2 cellular contexts compared by ENCODE assay signal in the genomic region with DNA sequence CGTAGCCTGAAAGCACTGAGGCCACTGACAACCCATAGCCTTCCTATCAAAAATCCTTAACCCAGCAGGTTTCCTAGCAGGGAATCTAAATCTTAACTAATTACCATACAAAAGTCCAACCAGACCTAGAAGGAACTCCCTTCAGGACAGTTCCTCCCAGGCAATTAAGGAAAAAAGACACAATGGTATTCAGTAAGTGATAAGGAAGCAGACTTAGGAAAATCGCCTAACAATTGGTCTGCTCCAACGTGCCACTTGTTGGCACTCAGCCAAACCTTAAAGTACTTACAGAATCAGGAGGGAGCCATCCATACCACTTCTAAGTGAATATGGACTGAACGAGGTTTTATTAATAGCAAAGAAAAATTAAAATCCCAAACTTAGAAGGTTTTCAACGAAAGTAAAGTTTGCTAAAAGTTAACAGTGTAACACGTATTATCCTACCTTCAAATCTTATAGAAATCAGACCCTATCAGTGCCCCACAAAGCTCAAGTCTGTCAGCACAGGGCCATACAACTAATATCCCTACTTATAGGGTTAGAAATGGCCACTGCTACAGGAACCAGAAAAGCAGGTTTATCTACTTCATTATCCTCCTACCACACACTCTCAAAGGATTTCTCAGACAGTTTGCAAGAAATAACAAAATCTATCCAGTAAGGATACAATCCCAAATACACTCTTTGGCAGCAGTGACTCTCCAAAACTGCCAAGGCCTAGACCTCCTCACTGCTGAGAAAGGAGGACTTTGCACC.
TF ChIP-seq lines count a peak whose summit lies in the region.

No MANE protein-coding gene starts in this region.

TF ChIP-seq in GM23338, 12 proteins besides CTCF, POLR2A, EP300 and RAD21 (continues in another document):
- TF ChIP-seq, protein P1, sequence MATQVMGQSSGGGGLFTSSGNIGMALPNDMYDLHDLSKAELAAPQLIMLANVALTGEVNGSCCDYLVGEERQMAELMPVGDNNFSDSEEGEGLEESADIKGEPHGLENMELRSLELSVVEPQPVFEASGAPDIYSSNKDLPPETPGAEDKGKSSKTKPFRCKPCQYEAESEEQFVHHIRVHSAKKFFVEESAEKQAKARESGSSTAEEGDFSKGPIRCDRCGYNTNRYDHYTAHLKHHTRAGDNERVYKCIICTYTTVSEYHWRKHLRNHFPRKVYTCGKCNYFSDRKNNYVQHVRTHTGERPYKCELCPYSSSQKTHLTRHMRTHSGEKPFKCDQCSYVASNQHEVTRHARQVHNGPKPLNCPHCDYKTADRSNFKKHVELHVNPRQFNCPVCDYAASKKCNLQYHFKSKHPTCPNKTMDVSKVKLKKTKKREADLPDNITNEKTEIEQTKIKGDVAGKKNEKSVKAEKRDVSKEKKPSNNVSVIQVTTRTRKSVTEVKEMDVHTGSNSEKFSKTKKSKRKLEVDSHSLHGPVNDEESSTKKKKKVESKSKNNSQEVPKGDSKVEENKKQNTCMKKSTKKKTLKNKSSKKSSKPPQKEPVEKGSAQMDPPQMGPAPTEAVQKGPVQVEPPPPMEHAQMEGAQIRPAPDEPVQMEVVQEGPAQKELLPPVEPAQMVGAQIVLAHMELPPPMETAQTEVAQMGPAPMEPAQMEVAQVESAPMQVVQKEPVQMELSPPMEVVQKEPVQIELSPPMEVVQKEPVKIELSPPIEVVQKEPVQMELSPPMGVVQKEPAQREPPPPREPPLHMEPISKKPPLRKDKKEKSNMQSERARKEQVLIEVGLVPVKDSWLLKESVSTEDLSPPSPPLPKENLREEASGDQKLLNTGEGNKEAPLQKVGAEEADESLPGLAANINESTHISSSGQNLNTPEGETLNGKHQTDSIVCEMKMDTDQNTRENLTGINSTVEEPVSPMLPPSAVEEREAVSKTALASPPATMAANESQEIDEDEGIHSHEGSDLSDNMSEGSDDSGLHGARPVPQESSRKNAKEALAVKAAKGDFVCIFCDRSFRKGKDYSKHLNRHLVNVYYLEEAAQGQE (IDR thresholded peaks at IDR 0.05; ENCODE audit: unreplicated experiment): no peak
- TF ChIP-seq POLR2AphosphoS5 (IDR thresholded peaks at IDR 0.05; ENCODE audit: low read depth): no peak
- TF ChIP-seq, protein P2, sequence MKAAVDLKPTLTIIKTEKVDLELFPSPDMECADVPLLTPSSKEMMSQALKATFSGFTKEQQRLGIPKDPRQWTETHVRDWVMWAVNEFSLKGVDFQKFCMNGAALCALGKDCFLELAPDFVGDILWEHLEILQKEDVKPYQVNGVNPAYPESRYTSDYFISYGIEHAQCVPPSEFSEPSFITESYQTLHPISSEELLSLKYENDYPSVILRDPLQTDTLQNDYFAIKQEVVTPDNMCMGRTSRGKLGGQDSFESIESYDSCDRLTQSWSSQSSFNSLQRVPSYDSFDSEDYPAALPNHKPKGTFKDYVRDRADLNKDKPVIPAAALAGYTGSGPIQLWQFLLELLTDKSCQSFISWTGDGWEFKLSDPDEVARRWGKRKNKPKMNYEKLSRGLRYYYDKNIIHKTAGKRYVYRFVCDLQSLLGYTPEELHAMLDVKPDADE (IDR thresholded peaks at IDR 0.05): no peak
- TF ChIP-seq EZH2phosphoT487 (IDR thresholded peaks at IDR 0.05; ENCODE audit: unreplicated experiment): no peak
- TF ChIP-seq EZH2 (IDR thresholded peaks at IDR 0.05; ENCODE audit: low read depth, unreplicated experiment): no peak
- no peak for TF ChIP-seq ZNF114 (CRISPR knock-in tag; IDR thresholded peaks at IDR 0.05)
- TF ChIP-seq CREB1 (CRISPR knock-in tag; IDR thresholded peaks at IDR 0.05; ENCODE audit: low read depth): no peak
- no peak for TF ChIP-seq STAT1 (IDR thresholded peaks at IDR 0.05; ENCODE audit: unreplicated experiment)
- TF ChIP-seq JUNB (IDR thresholded peaks at IDR 0.05; ENCODE audit: unreplicated experiment): no peak
- no peak for TF ChIP-seq ZNF331 (CRISPR knock-in tag; IDR thresholded peaks at IDR 0.05; ENCODE audit: low read depth)
- no peak for TF ChIP-seq NANOG (IDR thresholded peaks at IDR 0.05; ENCODE audit: borderline replicate concordance)

TF ChIP-seq in endothelial cell of umbilical vein, 7 proteins besides CTCF, POLR2A, EP300 and RAD21 (continued from another document):
- TF ChIP-seq FOS (IDR thresholded peaks at IDR 0.05; ENCODE audit: borderline replicate concordance, insufficient read depth, low read length): no peak
